17 cellular contexts compared by ENCODE assay signal in genomic region chr14:104283197-104284106, GRCh38.
DNase-seq lines count a peak whose midpoint lies in the region; ATAC-seq and TF ChIP-seq lines count a peak whose summit lies in the region.
"Had no signal": no experiment of that assay in that cellular context is flagged by ENCODE, and none has a peak within 500 bp of the region (broad histone marks: within the 10 kb centered on the region; RNA-seq: fewer than 3 reads in every experiment).

No MANE protein-coding gene starts in this region.

- WGBS in mesenchymal stem cell = 85% methylated on average over 25 of the region's 25 CpGs
- 53% methylated on average over 3 of the region's 25 CpGs; no CpG with 5 or more reads in 1 of the 2 donors for WGBS in gastroesophageal sphincter (ENCODE audit: low coverage in 1 of 2), 2 donors

- H2AFZ ChIP-seq in neural cell (ENCODE audit: low read depth, low read length) (no peak overlapping the region), mesenchymal stem cell (ENCODE audit: low read depth, low read length) (no peak overlapping the region)
- H2AFZ ChIP-seq: parathyroid adenoma had no signal

- TF ChIP-seq CTCF in coronary artery (IDR thresholded peaks at IDR 0.05) (no peak), neural cell (IDR thresholded peaks at IDR 0.05; ENCODE audit: poor library complexity, severe bottlenecking) (no peak), GM10266 (IDR thresholded peaks at IDR 0.05; ENCODE audit: control insufficient read depth, insufficient read depth, low read depth, missing control alignments) (no peak), gastroesophageal sphincter (IDR thresholded peaks at IDR 0.05) (no peak)

- no peak overlapping the region for H2AK5ac ChIP-seq in mesenchymal stem cell (ENCODE audit: low read length, severe bottlenecking)

- H3K79me2 ChIP-seq in neural cell (replicated peaks; ENCODE audit: insufficient read depth, low read length) = no peaks in the 10 kb centered on the region
- H3K79me2 ChIP-seq: parathyroid adenoma had no signal

- no peak overlapping the region for H4K8ac ChIP-seq in mesenchymal stem cell (ENCODE audit: low read length)

- H3K9me3 ChIP-seq in neural cell (ENCODE audit: low read length) (no peaks in the 10 kb centered on the region), mesenchymal stem cell (ENCODE audit: control insufficient read depth, low read length) (no peaks in the 10 kb centered on the region), gastroesophageal sphincter (no peaks in the 10 kb centered on the region)
- H3K9me3 ChIP-seq: uterus had no signal

- H2BK120ac ChIP-seq in mesenchymal stem cell (ENCODE audit: low read depth, low read length) = no peak overlapping the region

- no peaks in the 10 kb centered on the region for H3K36me3 ChIP-seq in neural cell (ENCODE audit: insufficient read depth, low read length)
- no peaks in the 10 kb centered on the region for H3K36me3 ChIP-seq in mesenchymal stem cell (ENCODE audit: control insufficient read depth in 1 of 2, insufficient read depth in 2 of 2, low read depth in 1 of 2, low read length in 2 of 2)
- H3K36me3 ChIP-seq in gastroesophageal sphincter = no peaks in the 10 kb centered on the region
- H3K36me3 ChIP-seq: uterus had no signal

- H3K9me2 ChIP-seq in neural cell (ENCODE audit: insufficient read depth, low read length) = no peaks in the 10 kb centered on the region

- no peak overlapping the region for H3K14ac ChIP-seq in mesenchymal stem cell (ENCODE audit: low read length in 2 of 2)

- no peaks in the 10 kb centered on the region for H3K4me1 ChIP-seq in mesenchymal stem cell (ENCODE audit: control insufficient read depth, insufficient read depth, low read depth, low read length)
- H3K4me1 ChIP-seq in gastroesophageal sphincter = peaks cover 0 to 30% (median 0%) of the 10 kb centered on the region in 3 donors
- H3K4me1 ChIP-seq: parathyroid adenoma, uterus had no signal

- H4K91ac ChIP-seq in mesenchymal stem cell (ENCODE audit: low read length) = no peak overlapping the region

- ATAC-seq in HG03460 (IDR thresholded peaks at IDR 0.05; ENCODE audit: unreplicated experiment) = no peak
- no peak for ATAC-seq in gastroesophageal sphincter
- ATAC-seq: K562 had no signal

- H3K79me1 ChIP-seq in mesenchymal stem cell (replicated peaks; ENCODE audit: low read length, poor library complexity, severe bottlenecking) = no peaks in the 10 kb centered on the region

- no peak overlapping the region for H3K27ac ChIP-seq in coronary artery
- H3K27ac ChIP-seq in neural cell (ENCODE audit: low read length) = peak overlapping the region; percentile 64
- H3K27ac ChIP-seq in mesenchymal stem cell (ENCODE audit: low read length, poor library complexity, severe bottlenecking) = no peak overlapping the region
- no peak overlapping the region for H3K27ac ChIP-seq in gastroesophageal sphincter
- H3K27ac ChIP-seq: parathyroid adenoma, uterus had no signal

- no peak for TF ChIP-seq POLR2A in gastroesophageal sphincter (IDR thresholded peaks at IDR 0.05)

- TF ChIP-seq EP300 in neural cell (conservative IDR thresholded peaks at IDR 0.05; ENCODE audit: poor library complexity, severe bottlenecking) (no peak), gastroesophageal sphincter (IDR thresholded peaks at IDR 0.05) (no peak)

- no peak overlapping the region for H3K18ac ChIP-seq in mesenchymal stem cell (ENCODE audit: low read depth in 1 of 2, low read length in 2 of 2)

- TF ChIP-seq RAD21 in neural cell (conservative IDR thresholded peaks at IDR 0.05) = no peak

- H3K9ac ChIP-seq in neural cell (ENCODE audit: low read length) = peak overlapping the region; percentile 43
- H3K9ac ChIP-seq in mesenchymal stem cell (ENCODE audit: low read length) = no peak overlapping the region
- H3K9ac ChIP-seq: parathyroid adenoma had no signal

- H2BK5ac ChIP-seq in mesenchymal stem cell (ENCODE audit: low read depth, low read length, poor library complexity, severe bottlenecking) = no peak overlapping the region

- H2BK15ac ChIP-seq in mesenchymal stem cell (ENCODE audit: low read depth, poor library complexity, severe bottlenecking) = no peak overlapping the region

- H4K20me1 ChIP-seq in neural cell (ENCODE audit: insufficient read depth) = no peaks in the 10 kb centered on the region

- H2BK12ac ChIP-seq in mesenchymal stem cell (ENCODE audit: low read length in 2 of 2) = no peak overlapping the region

- no peak overlapping the region for H3K4me2 ChIP-seq in neural cell (ENCODE audit: low read length)
- H3K4me2 ChIP-seq in mesenchymal stem cell (ENCODE audit: low read length, poor library complexity, severe bottlenecking) = no peak overlapping the region

- H3K27me3 ChIP-seq in neural cell (ENCODE audit: insufficient read depth, low read depth, low read length) (no peaks in the 10 kb centered on the region), mesenchymal stem cell (ENCODE audit: control insufficient read depth in 1 of 2, insufficient read depth in 1 of 2, low read length in 2 of 2) (peaks cover 0 to under 1% of the 10 kb centered on the region in 2 experiments), gastroesophageal sphincter (peaks cover 6% of the 10 kb centered on the region)
- H3K27me3 ChIP-seq: uterus had no signal

- no peak overlapping the region for H3K23ac ChIP-seq in mesenchymal stem cell (ENCODE audit: low read length in 2 of 2)

- H3K4me3 ChIP-seq in coronary artery = no peak overlapping the region
- no peak overlapping the region for H3K4me3 ChIP-seq in neural cell (ENCODE audit: low read length)
- no peak overlapping the region for H3K4me3 ChIP-seq in mesenchymal stem cell (ENCODE audit: insufficient read depth in 1 of 2, low read depth in 1 of 2, low read length in 2 of 2)
- no peak overlapping the region for H3K4me3 ChIP-seq in gastroesophageal sphincter
- H3K4me3 ChIP-seq: K562, uterus had no signal

- H3K4ac ChIP-seq in mesenchymal stem cell (ENCODE audit: low read depth in 1 of 2, low read length in 2 of 2) = no peak overlapping the region

- DNase-seq in COLO668 (lab: John Stamatoyannopoulos, UW; ENCODE audit: unreplicated experiment) (peak; percentile 75), NCI-H1417 (lab: John Stamatoyannopoulos, UW) (peak; percentile 27 to 91 (median 81)), coronary artery (ENCODE audit: low spot score) (peak; percentile 56), mesenchymal stem cell (no peak), GM10266 (ENCODE audit: extremely low spot score) (no peak)
- DNase-seq: activated T-cell treated with anti-CD3 and anti-CD28 coated beads for 4 hours; AML-193; amniotic stem cell; cortex of kidney; NCI-H2081; stimulated activated CD4-positive, alpha-beta T cell treated with anti-CD3 and anti-CD28 coated beads, Interleukin-2, amount 100 ng/mL, for 24 hours had no signal

- no peaks in the 10 kb centered on the region for H3F3A ChIP-seq in neural cell (ENCODE audit: insufficient read depth, low read length, poor library complexity, severe bottlenecking)

TF ChIP-seq in neural cell, 6 proteins besides CTCF, POLR2A, EP300 and RAD21:
- no peak for TF ChIP-seq POLR2AphosphoS5 (IDR thresholded peaks at IDR 0.05)
- no peak for TF ChIP-seq TAF1 (IDR thresholded peaks at IDR 0.05; ENCODE audit: low read depth)
- no peak for TF ChIP-seq MXI1 (conservative IDR thresholded peaks at IDR 0.05; ENCODE audit: poor library complexity, severe bottlenecking)
- no peak for TF ChIP-seq REST (IDR thresholded peaks at IDR 0.05; ENCODE audit: borderline replicate concordance)
- no peak for TF ChIP-seq SMC3 (conservative IDR thresholded peaks at IDR 0.05; ENCODE audit: poor library complexity)
- no peak for TF ChIP-seq EZH2 (IDR thresholded peaks at IDR 0.05; ENCODE audit: borderline replicate concordance, insufficient read depth, low read length, poor library complexity, severe bottlenecking)

Comparison
In these comparisons a context has a peak if more than half of its experiments do, and no peak if none do; other contexts are left out.
1. DNase-seq: peak in COLO668 (single experiment), NCI-H1417 (3 of 3) and coronary artery (single experiment); none in mesenchymal stem cell (single experiment) and GM10266 (single experiment).